ENCODE assay signal across 17 cellular contexts in genomic region chr15:78708713-78709112, GRCh38.
DNase-seq lines count a peak whose midpoint lies in the region; ATAC-seq and TF ChIP-seq lines count a peak whose summit lies in the region.
"Had no signal": no experiment of that assay in that cellular context is flagged by ENCODE, and none has a peak within 500 bp of the region (broad histone marks: within the 10 kb centered on the region; RNA-seq: fewer than 3 reads in every experiment).

No MANE protein-coding gene starts in this region.

- no peaks in the 10 kb centered on the region for H3K36me3 Mint-ChIP-seq in activated T-cell treated with anti-CD3 and anti-CD28 coated beads, Interleukin-2, amount 50 U/mL, for 72 hours (ENCODE audit: insufficient read depth in 2 of 2)
- H3K36me3 Mint-ChIP-seq in activated T-cell treated with anti-CD3 and anti-CD28 coated beads, Interleukin-2, amount 50 U/mL, for 24 hours (ENCODE audit: low read depth): no peaks in the 10 kb centered on the region

- H4K20me1 ChIP-seq in hepatocyte (ENCODE audit: insufficient read depth, poor library complexity, severe bottlenecking): no peaks in the 10 kb centered on the region
- H4K20me1 ChIP-seq: BLaER1 treated with 17β-estradiol and CSF1 and Interleukin-3, amounts not matched to agents 10 nM and 100 nM had no signal

- H3K9me3 ChIP-seq in SK-N-MC (ENCODE audit: low read depth, low read length) (no peaks in the 10 kb centered on the region), hepatocyte (ENCODE audit: low read depth) (no peaks in the 10 kb centered on the region)

- H2AFZ ChIP-seq in hepatocyte: no peak overlapping the region

- no peaks in the 10 kb centered on the region for H3K36me3 ChIP-seq in SK-N-MC (ENCODE audit: insufficient read depth, low read length)
- no peaks in the 10 kb centered on the region for H3K36me3 ChIP-seq in hepatocyte (replicated peaks; ENCODE audit: insufficient read depth, low read depth)
- H3K36me3 ChIP-seq: BLaER1 treated with 17β-estradiol and CSF1 and Interleukin-3, amounts not matched to agents 10 nM and 100 nM had no signal

- no peak for DNase-seq in activated T-cell treated with anti-CD3 and anti-CD28 coated beads, Interleukin-2, amount 50 U/mL, for 72 hours
- no peak for DNase-seq in activated T-cell treated with anti-CD3 and anti-CD28 coated beads, Interleukin-2, amount 50 U/mL, for 24 hours
- DNase-seq in NCI-H69 (lab: John Stamatoyannopoulos, UW) (peak; percentile 51), SK-N-MC (ENCODE audit: low read depth, low spot score) (no peak), hepatocyte (ENCODE audit: low spot score) (no peak), RKO (ENCODE audit: low spot score) (no peak), HuH-7 (ENCODE audit: low spot score) (no peak)
- DNase-seq in activated effector memory CD4-positive, alpha-beta T cell treated with Interleukin-2 at 50 U/mL for 16 hours: no peak
- DNase-seq: NCI-H187, NCI-H2081 treated with DMSO at 0.1 percent for 48 hours, NCI-H748 treated with DMSO at 0.1 percent for 48 hours, SHP77 treated with DMSO at 0.1 percent for 48 hours had no signal

- H3K4me3 Mint-ChIP-seq in activated T-cell treated with anti-CD3 and anti-CD28 coated beads, Interleukin-2, amount 50 U/mL, for 72 hours: peak overlapping the region; percentile 1 to 4
- no peak overlapping the region for H3K4me3 Mint-ChIP-seq in activated T-cell treated with anti-CD3 and anti-CD28 coated beads, Interleukin-2, amount 50 U/mL, for 24 hours
- H3K4me3 Mint-ChIP-seq: CD4-positive, alpha-beta T cell had no signal

- H3K4me1 ChIP-seq in hepatocyte (ENCODE audit: insufficient read depth): no peaks in the 10 kb centered on the region

- H3K79me2 ChIP-seq in hepatocyte: no peaks in the 10 kb centered on the region

- H3K27ac Mint-ChIP-seq in activated T-cell treated with anti-CD3 and anti-CD28 coated beads, Interleukin-2, amount 50 U/mL, for 72 hours: no peak overlapping the region
- H3K27ac Mint-ChIP-seq in activated T-cell treated with anti-CD3 and anti-CD28 coated beads, Interleukin-2, amount 50 U/mL, for 24 hours: no peak overlapping the region
- H3K27ac Mint-ChIP-seq: CD4-positive, alpha-beta T cell; IgD-negative memory B cell had no signal

- TF ChIP-seq CTCF in hepatocyte (IDR thresholded peaks at IDR 0.05; ENCODE audit: poor library complexity): no peak

- H3K9ac ChIP-seq in SK-N-MC (ENCODE audit: insufficient read length): no peak overlapping the region

- peak overlapping the region; percentile 26; the same call in 1 of the 2 replicates for H3K4me3 ChIP-seq in SK-N-MC
- no peak overlapping the region for H3K4me3 ChIP-seq in hepatocyte
- H3K4me3 ChIP-seq: BLaER1 treated with 17β-estradiol and CSF1 and Interleukin-3, amounts not matched to agents 10 nM and 100 nM had no signal

- no peak for ATAC-seq in activated T-cell treated with anti-CD3 and anti-CD28 coated beads, Interleukin-2, amount 50 U/mL, for 72 hours (replicated peaks in 1 of 2)

- H3K27me3 Mint-ChIP-seq in activated T-cell treated with anti-CD3 and anti-CD28 coated beads, Interleukin-2, amount 50 U/mL, for 72 hours (ENCODE audit: low read depth): peaks cover 38% of the 10 kb centered on the region
- peaks cover 44% of the 10 kb centered on the region for H3K27me3 Mint-ChIP-seq in activated T-cell treated with anti-CD3 and anti-CD28 coated beads, Interleukin-2, amount 50 U/mL, for 24 hours

- no peaks in the 10 kb centered on the region for H3K9me2 ChIP-seq in hepatocyte (replicated peaks; ENCODE audit: insufficient read depth)

- H3K9me3 Mint-ChIP-seq in activated T-cell treated with anti-CD3 and anti-CD28 coated beads, Interleukin-2, amount 50 U/mL, for 72 hours: no peaks in the 10 kb centered on the region
- no peaks in the 10 kb centered on the region for H3K9me3 Mint-ChIP-seq in activated T-cell treated with anti-CD3 and anti-CD28 coated beads, Interleukin-2, amount 50 U/mL, for 24 hours
- H3K9me3 Mint-ChIP-seq: CD4-positive, alpha-beta T cell had no signal

- peaks cover 25% of the 10 kb centered on the region for H3K27me3 ChIP-seq in hepatocyte
- H3K27me3 ChIP-seq: BLaER1 treated with 17β-estradiol and CSF1 and Interleukin-3, amounts not matched to agents 10 nM and 100 nM had no signal

- no peak overlapping the region for H3K27ac ChIP-seq in SK-N-MC
- H3K27ac ChIP-seq in hepatocyte: no peak overlapping the region
- H3K27ac ChIP-seq: 22Rv1; BLaER1 treated with 17β-estradiol and CSF1 and Interleukin-3, amounts not matched to agents 10 nM and 100 nM; RWPE1 had no signal

- 55% methylated on average over 3 of the region's 3 CpGs for WGBS in hepatocyte (ENCODE audit: low lambda C conversion rate, missing lambda C conversion rate)

- peak overlapping the region; percentile 63 for H3K4me2 ChIP-seq in hepatocyte

- H3K4me1 Mint-ChIP-seq in activated T-cell treated with anti-CD3 and anti-CD28 coated beads, Interleukin-2, amount 50 U/mL, for 72 hours (ENCODE audit: low read depth): peaks cover 17% of the 10 kb centered on the region
- peaks cover 2% of the 10 kb centered on the region for H3K4me1 Mint-ChIP-seq in activated T-cell treated with anti-CD3 and anti-CD28 coated beads, Interleukin-2, amount 50 U/mL, for 24 hours (ENCODE audit: low read depth)
